ENCODE assay signal across 29 cellular contexts in the genomic region with DNA sequence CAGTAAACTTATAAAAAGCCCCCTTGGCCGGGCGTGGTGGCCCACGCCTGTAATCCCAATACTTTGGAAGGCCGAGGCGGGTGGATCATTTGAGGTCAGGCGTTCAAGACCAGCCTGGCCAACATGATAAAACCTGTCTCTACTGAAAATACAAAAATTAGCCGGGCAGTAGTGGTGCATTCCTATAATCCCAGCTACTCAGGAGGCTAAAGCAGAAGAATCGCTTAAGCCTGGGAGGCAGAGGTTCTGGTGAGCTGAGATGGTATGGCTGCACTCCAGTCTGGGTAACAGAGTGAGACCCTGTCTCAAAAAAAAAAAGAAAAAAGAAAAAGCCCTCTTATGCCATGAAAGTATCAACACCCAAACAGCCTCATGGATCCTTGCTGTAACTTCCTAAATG. TPM values are rescaled to one million over a fixed set of nuclear protein-coding genes. Genes with fewer than 3 reads are reported as not detected.
"Had no signal": no experiment of that assay in that cellular context is flagged by ENCODE, and none has a peak within 500 bp of the region (broad histone marks: within the 10 kb centered on the region; RNA-seq: fewer than 3 reads in every experiment).

No MANE protein-coding gene starts in this region.

- H3K4me3 ChIP-seq: cardiac muscle cell, MG63, SK-N-MC had no signal

- H3K27me3 ChIP-seq: cardiac muscle cell, MG63 had no signal

- DNase-seq: activated CD4-positive, alpha-beta memory T cell treated with anti-CD3 and anti-CD28 coated beads for 36 hours; activated CD4-positive, alpha-beta T cell treated with anti-CD3 and anti-CD28 coated beads, Interleukin-2, amount 10 ng/mL, durations not matched to agents 7 days and 5 days; activated CD4-positive, CD25-positive, alpha-beta regulatory T cell; activated CD8-positive, alpha-beta memory T cell treated with anti-CD3 and anti-CD28 coated beads for 24 hours; activated gamma-delta T cell; activated naive CD4-positive, alpha-beta T cell treated with anti-CD3 and anti-CD28 coated beads for 36 hours; activated T-cell treated with anti-CD3 and anti-CD28 coated beads, Interleukin-2, amount 50 U/mL, for 48 hours; amygdala; KBM-7; MG63; MV-4-11; NCI-H1092 treated with DMSO at 0.1 percent for 48 hours; NCI-H1417 treated with DMSO at 0.1 percent for 48 hours; NCI-H1694; NCI-H2029; NCI-H2107; NCI-H2171 treated with DMSO at 0.1 percent for 48 hours; NCI-H345; NCI-H510A; NCI-H526 treated with DMSO at 0.1 percent for 48 hours; NCI-H82; NK-92 treated with Interleukin-12 subunit alpha and Interleukin-12 subunit beta, amount 100 ng/mL, for 24 hours; T-cell; T-helper 2 cell; T1000 had no signal

- H3K27ac ChIP-seq: cardiac muscle cell, SK-N-MC, VCaP had no signal

- H3K9me3 ChIP-seq: MG63 had no signal

RNA-seq across cellular contexts. Expression of a gene that starts 42.5 kb away (rescaled TPM):
- total RNA-seq: Right ventricle myocardium inferior had no signal
